In genomic region chr18:657311-657997, GRCh38 we compare ENCODE assay signal across 8 cellular contexts. TPM values are rescaled to one million over a fixed set of nuclear protein-coding genes. Genes with fewer than 3 reads are reported as not detected.
DNase-seq lines count a peak whose midpoint lies in the region; ATAC-seq and TF ChIP-seq lines count a peak whose summit lies in the region.

TYMS (plus strand) TSS chr18:657653; CDS start chr18:657743, 90 bp downstream.

- peaks cover 47% of the 10 kb centered on the region for H3K4me1 Mint-ChIP-seq in activated CD4-positive, alpha-beta memory T cell treated with anti-CD3 and anti-CD28 coated beads, Interleukin-2, amount 10 ng/mL, durations not matched to agents 7 days and 5 days
- peaks cover 4 to 20% (median 9%) of the 10 kb centered on the region in 3 donors for H3K4me1 Mint-ChIP-seq in naive B cell

- H3K9me3 ChIP-seq in esophagus (ENCODE audit: control insufficient read depth in 2 of 2, insufficient read depth in 1 of 2, low read depth in 1 of 2, low read length in 1 of 2) (no peaks in the 10 kb centered on the region), transverse colon (no peaks in the 10 kb centered on the region)

- DNase-seq in DMS114 treated with DMSO at 0.1 percent for 48 hours (lab: John Stamatoyannopoulos, UW; ENCODE audit: unreplicated experiment) = peak; percentile 47
- peak; percentile 67 to 88 for DNase-seq in NCI-H524 (lab: John Stamatoyannopoulos, UW)
- DNase-seq in activated CD4-positive, alpha-beta memory T cell treated with anti-CD3 and anti-CD28 coated beads, Interleukin-2, amount 10 ng/mL, durations not matched to agents 7 days and 5 days = peak; percentile 63
- DNase-seq in naive B cell = no peak
- peak; percentile 80 for DNase-seq in transverse colon

- peak in 2 of 5 experiments; percentile 4 to 7 for TF ChIP-seq CTCF in transverse colon (IDR thresholded peaks at IDR 0.05)

- peak within 1 kb of the TSS; percentile 89 for H3K27ac Mint-ChIP-seq in activated CD4-positive, alpha-beta memory T cell treated with anti-CD3 and anti-CD28 coated beads, Interleukin-2, amount 10 ng/mL, durations not matched to agents 7 days and 5 days
- H3K27ac Mint-ChIP-seq in naive B cell = peak within 1 kb of the TSS in 1 of 6 donors; percentile 85

- H3K4me1 ChIP-seq in esophagus (ENCODE audit: control insufficient read depth in 2 of 2, insufficient read depth in 2 of 2, low read length in 1 of 2) = peaks cover 0 to 2% of the 10 kb centered on the region in 2 donors
- H3K4me1 ChIP-seq in transverse colon = peaks cover 0 to 7% (median 6%) of the 10 kb centered on the region in 4 donors

- peaks cover 6% of the 10 kb centered on the region for H3K9me3 Mint-ChIP-seq in activated CD4-positive, alpha-beta memory T cell treated with anti-CD3 and anti-CD28 coated beads, Interleukin-2, amount 10 ng/mL, durations not matched to agents 7 days and 5 days
- H3K9me3 Mint-ChIP-seq in naive B cell = peaks cover 0 to 8% (median 2%) of the 10 kb centered on the region in 7 donors

- H3K4me3 Mint-ChIP-seq in activated CD4-positive, alpha-beta memory T cell treated with anti-CD3 and anti-CD28 coated beads, Interleukin-2, amount 10 ng/mL, durations not matched to agents 7 days and 5 days = peak within 1 kb of the TSS; percentile 97
- H3K4me3 Mint-ChIP-seq in naive B cell = peak within 1 kb of the TSS; percentile 64 to 92 (median 85)

- in situ Hi-C loops in transverse colon (cut with MboI; ENCODE audit: low pct_ligation_motif_present in 1 of 4, low pct_unique_long_range_greater_than_20kb in 1 of 4, low sequenced_read_pairs in 3 of 4) = no loop called here

- H3K27me3 Mint-ChIP-seq in activated CD4-positive, alpha-beta memory T cell treated with anti-CD3 and anti-CD28 coated beads, Interleukin-2, amount 10 ng/mL, durations not matched to agents 7 days and 5 days = no peaks in the 10 kb centered on the region
- H3K27me3 Mint-ChIP-seq in naive B cell = peaks cover 30 to 55% (median 49%) of the 10 kb centered on the region in 3 donors

- H3K27me3 ChIP-seq in esophagus (ENCODE audit: control insufficient read depth in 1 of 2, insufficient read depth in 2 of 2, low read length in 2 of 2) = no peaks in the 10 kb centered on the region
- no peaks in the 10 kb centered on the region for H3K27me3 ChIP-seq in transverse colon

- H3K27ac ChIP-seq in esophagus (ENCODE audit: low read depth in 2 of 2, low read length in 1 of 2) (peak within 1 kb of the TSS; percentile 36 to 41), transverse colon (peak within 1 kb of the TSS; percentile 62 to 92 (median 78))

- TF ChIP-seq POLR2A in transverse colon (IDR thresholded peaks at IDR 0.05) = peak; percentile 17

- peaks cover 0 to 6% of the 10 kb centered on the region in 2 donors for H3K36me3 ChIP-seq in esophagus (ENCODE audit: control insufficient read depth in 2 of 2, insufficient read depth in 2 of 2, low read length in 1 of 2)
- no peaks in the 10 kb centered on the region for H3K36me3 ChIP-seq in transverse colon

- ATAC-seq in GM19468 (IDR thresholded peaks at IDR 0.05; ENCODE audit: extremely low read depth, unreplicated experiment) = peak; percentile 20
- ATAC-seq in HG03571 (IDR thresholded peaks at IDR 0.05; ENCODE audit: unreplicated experiment) = peak; percentile 40
- ATAC-seq in naive B cell (ENCODE audit: low read depth in 2 of 2) = peak; percentile 37 to 52

- CTCF ChIA-PET in activated CD4-positive, alpha-beta memory T cell treated with anti-CD3 and anti-CD28 coated beads, Interleukin-2, amount 10 ng/mL, durations not matched to agents 7 days and 5 days (lab: Charles Lee) = interaction anchor here (0.8 to 3.3 kb wide), 6 partner anchors 9 to 173 kb away, joined by 3 to 16 read pairs (median 4); partner anchors contain the start of gene ENOSF1

- POLR2A ChIA-PET in activated CD4-positive, alpha-beta memory T cell treated with anti-CD3 and anti-CD28 coated beads, Interleukin-2, amount 10 ng/mL, durations not matched to agents 7 days and 5 days (lab: Charles Lee) = interaction anchor here (0.7 to 5.5 kb wide), 30 partner anchors 8 to 1914 kb away, joined by 3 to 144 read pairs (median 4); partner anchors contain the start of genes CLUL1, ENOSF1, METTL4 and NDC80

- TF ChIP-seq EP300 in transverse colon (IDR thresholded peaks at IDR 0.05; ENCODE audit: low read depth) = no peak

- peak within 1 kb of the TSS; percentile 62 to 75 for H3K4me3 ChIP-seq in esophagus (ENCODE audit: low read depth in 1 of 2, low read length in 2 of 2)
- peak within 1 kb of the TSS; percentile 56 to 77 (median 62) for H3K4me3 ChIP-seq in transverse colon

- intact Hi-C loops in transverse colon (cut with DNase I; ENCODE audit: low total_unique reads) = no loop called here

- 0 to 1% methylated on average over 59 to 79 of the region's 79 CpGs for WGBS in esophagus, 2 donors
- 0% methylated on average over 29 of the region's 79 CpGs; no CpG with 5 or more reads in 1 of the 2 donors for WGBS in transverse colon (ENCODE audit: low coverage in 1 of 2), 2 donors

- H3K36me3 Mint-ChIP-seq in activated CD4-positive, alpha-beta memory T cell treated with anti-CD3 and anti-CD28 coated beads, Interleukin-2, amount 10 ng/mL, durations not matched to agents 7 days and 5 days (ENCODE audit: low read depth) = peaks cover 52% of the 10 kb centered on the region
- H3K36me3 Mint-ChIP-seq in naive B cell = no peaks in the 10 kb centered on the region

RNA-seq across cellular contexts. Expression of gene TYMS, which starts in this region (rescaled TPM):
- total RNA-seq in activated CD4-positive, alpha-beta memory T cell treated with anti-CD3 and anti-CD28 coated beads, Interleukin-2, amount 10 ng/mL, durations not matched to agents 7 days and 5 days = 100 to 1,000 TPM; 279 to 288 TPM
- polyA plus RNA-seq in esophagus (10 to 100 TPM; 19.2 to 27.8 TPM), naive B cell (ENCODE audit: low read depth in 6 of 6) (1 to 10 TPM in 1 of 6 donors, not detected in 5; 1.0 TPM)
- 1 to 10 TPM; 3.2 to 5.9 (median 4.7) TPM for total RNA-seq in transverse colon

Comparison
In these comparisons a context has a peak if more than half of its experiments do, and no peak if none do; other contexts are left out.
1. RNA of gene TYMS (total RNA-seq): 279 to 288 TPM in activated CD4-positive, alpha-beta memory T cell treated with anti-CD3 and anti-CD28 coated beads, Interleukin-2, amount 10 ng/mL, durations not matched to agents 7 days and 5 days; 3.2 to 5.9 TPM in transverse colon; every median in the first group is over 10 times any median in the second.
2. RNA of gene TYMS (polyA plus RNA-seq): 19.2 to 27.8 TPM in esophagus; 1.0 TPM in naive B cell; every median in the first group is over 4 times any median in the second.
3. Peak in every context shown above with its lines, with median percentiles within 50 percentile points of each other: ATAC-seq.